Comparison of ENCODE assay signal across 1 cellular context in genomic region chr12:52084491-52085231, GRCh38.
TF ChIP-seq lines count a peak whose summit lies in the region.

No MANE protein-coding gene starts in this region.

TF ChIP-seq in HepG2, 621 proteins besides CTCF, POLR2A, EP300 and RAD21:
- no peak for TF ChIP-seq FIP1L1 (IDR thresholded peaks at IDR 0.05; ENCODE audit: borderline replicate concordance, insufficient read depth, low read depth, low read length)
- TF ChIP-seq ZNF263 (CRISPR knock-in tag; IDR thresholded peaks at IDR 0.05), result 0 out of 2 replicates have a peak, but pooled peaks have one; percentile 39
TF ChIP-seq in HepG2: peak in this region for 1.
